1 cellular context compared by ENCODE assay signal in the genomic region with DNA sequence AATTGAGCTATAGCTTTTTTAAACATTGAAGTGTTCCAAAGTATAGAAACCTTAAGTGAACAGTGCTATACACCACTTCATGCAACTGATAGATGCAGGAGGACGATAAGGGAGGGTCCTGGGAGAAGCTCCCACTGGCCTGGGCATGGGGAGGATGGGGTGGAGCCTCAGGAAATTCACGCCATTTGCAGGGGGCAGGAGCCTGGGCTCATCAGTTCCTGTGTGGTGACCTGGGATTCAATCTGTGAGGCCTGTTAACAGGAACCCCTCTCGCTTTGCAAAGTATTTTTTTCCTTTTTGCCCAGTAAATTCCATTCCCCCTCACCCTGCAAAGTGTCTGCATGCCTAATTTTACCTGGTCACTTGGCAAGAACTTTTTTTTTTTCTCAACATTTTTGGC.
TF ChIP-seq lines count a peak whose summit lies in the region.

No MANE protein-coding gene starts in this region.

TF ChIP-seq in K562, 482 proteins besides CTCF, POLR2A, EP300 and RAD21 (continued from another document):
- TF ChIP-seq, protein P1, sequence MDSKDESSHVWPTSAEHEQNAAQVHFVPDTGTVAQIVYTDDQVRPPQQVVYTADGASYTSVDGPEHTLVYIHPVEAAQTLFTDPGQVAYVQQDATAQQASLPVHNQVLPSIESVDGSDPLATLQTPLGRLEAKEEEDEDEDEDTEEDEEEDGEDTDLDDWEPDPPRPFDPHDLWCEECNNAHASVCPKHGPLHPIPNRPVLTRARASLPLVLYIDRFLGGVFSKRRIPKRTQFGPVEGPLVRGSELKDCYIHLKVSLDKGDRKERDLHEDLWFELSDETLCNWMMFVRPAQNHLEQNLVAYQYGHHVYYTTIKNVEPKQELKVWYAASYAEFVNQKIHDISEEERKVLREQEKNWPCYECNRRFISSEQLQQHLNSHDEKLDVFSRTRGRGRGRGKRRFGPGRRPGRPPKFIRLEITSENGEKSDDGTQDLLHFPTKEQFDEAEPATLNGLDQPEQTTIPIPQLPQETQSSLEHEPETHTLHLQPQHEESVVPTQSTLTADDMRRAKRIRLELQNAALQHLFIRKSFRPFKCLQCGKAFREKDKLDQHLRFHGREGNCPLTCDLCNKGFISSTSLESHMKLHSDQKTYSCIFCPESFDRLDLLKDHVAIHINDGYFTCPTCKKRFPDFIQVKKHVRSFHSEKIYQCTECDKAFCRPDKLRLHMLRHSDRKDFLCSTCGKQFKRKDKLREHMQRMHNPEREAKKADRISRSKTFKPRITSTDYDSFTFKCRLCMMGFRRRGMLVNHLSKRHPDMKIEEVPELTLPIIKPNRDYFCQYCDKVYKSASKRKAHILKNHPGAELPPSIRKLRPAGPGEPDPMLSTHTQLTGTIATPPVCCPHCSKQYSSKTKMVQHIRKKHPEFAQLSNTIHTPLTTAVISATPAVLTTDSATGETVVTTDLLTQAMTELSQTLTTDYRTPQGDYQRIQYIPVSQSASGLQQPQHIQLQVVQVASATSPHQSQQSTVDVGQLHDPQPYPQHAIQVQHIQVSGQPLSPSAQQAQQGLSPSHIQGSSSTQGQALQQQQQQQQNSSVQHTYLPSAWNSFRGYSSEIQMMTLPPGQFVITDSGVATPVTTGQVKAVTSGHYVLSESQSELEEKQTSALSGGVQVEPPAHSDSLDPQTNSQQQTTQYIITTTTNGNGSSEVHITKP (IDR thresholded peaks at IDR 0.05; ENCODE audit: partially characterized antibody), result peak; percentile 55
